14 cellular contexts compared by ENCODE assay signal in genomic region chr4:78222575-78223186, GRCh38.
DNase-seq lines count a peak whose midpoint lies in the region; ATAC-seq, FAIRE-seq and TF ChIP-seq lines count a peak whose summit lies in the region.
"Had no signal": no experiment of that assay in that cellular context is flagged by ENCODE, and none has a peak within 500 bp of the region (broad histone marks: within the 10 kb centered on the region; RNA-seq: fewer than 3 reads in every experiment).

No MANE protein-coding gene starts in this region.

- DNase-seq in DMS153 treated with DMSO at 0.1 percent for 48 hours (lab: John Stamatoyannopoulos, UW; ENCODE audit: unreplicated experiment): peak; percentile 95
- DNase-seq in NCI-H1417 (lab: John Stamatoyannopoulos, UW): peak; percentile 62 to 86 (median 72)
- DNase-seq in NCI-H446 treated with DMSO at 0.1 percent for 48 hours (lab: John Stamatoyannopoulos, UW): peak; percentile 89
- DNase-seq in islet precursor cell: peak; percentile 68
- DNase-seq in left cardiac atrium: no peak
- no peak for DNase-seq in kidney
- DNase-seq in Karpas-422: no peak
- DNase-seq: activated CD4-positive, alpha-beta T cell treated with anti-CD3 and anti-CD28 coated beads for 36 hours; effector CD4-positive, alpha-beta T cell; RPMI8226; stomach had no signal

- no peak overlapping the region for H2AFZ ChIP-seq in Karpas-422 (ENCODE audit: low read length)

- intact Hi-C loops in left cardiac atrium (cut with DNase I) (no loop called here), kidney (cut with DNase I) (no loop called here)

- no peaks in the 10 kb centered on the region for H3K27me3 ChIP-seq in Karpas-422 (ENCODE audit: low read length)
- H3K27me3 ChIP-seq: cardiac muscle cell, stomach had no signal

- no peaks in the 10 kb centered on the region for H4K20me1 ChIP-seq in Karpas-422 (ENCODE audit: insufficient read depth, low read depth, low read length)

- H3K4me1 ChIP-seq in kidney (ENCODE audit: control insufficient read depth in 1 of 2, insufficient read depth in 1 of 2, low read depth in 1 of 2, low read length in 2 of 2): no peaks in the 10 kb centered on the region
- no peaks in the 10 kb centered on the region for H3K4me1 ChIP-seq in Karpas-422 (ENCODE audit: low read length)
- H3K4me1 ChIP-seq: HAP-1, stomach had no signal

- H3K4me3 ChIP-seq in kidney (ENCODE audit: low read length in 2 of 2) (no peak overlapping the region), Karpas-422 (ENCODE audit: low read length) (no peak overlapping the region)
- H3K4me3 ChIP-seq: cardiac muscle cell, HAP-1, stomach had no signal

- TF ChIP-seq CTCF in kidney (IDR thresholded peaks at IDR 0.05; ENCODE audit: borderline replicate concordance, extremely low read depth, insufficient read depth): no peak

- H3K9ac ChIP-seq in kidney (ENCODE audit: low read length in 2 of 2) (no peak overlapping the region), Karpas-422 (ENCODE audit: low read length) (no peak overlapping the region)

- no peak for FAIRE-seq in kidney (lab: Jason Lieb, UNC)

- H3K27ac ChIP-seq in kidney (ENCODE audit: low read depth in 2 of 2, low read length in 2 of 2): no peak overlapping the region
- H3K27ac ChIP-seq in Karpas-422 (ENCODE audit: low read length): no peak overlapping the region
- H3K27ac ChIP-seq: cardiac muscle cell, stomach had no signal

- no peaks in the 10 kb centered on the region for H3K9me2 ChIP-seq in Karpas-422 (replicated peaks; ENCODE audit: insufficient read depth, low read length)

- H3K79me2 ChIP-seq in Karpas-422 (ENCODE audit: low read length): no peaks in the 10 kb centered on the region

- no peak overlapping the region for H3K4me2 ChIP-seq in Karpas-422 (ENCODE audit: low read depth, low read length, poor library complexity, severe bottlenecking)

- no peaks in the 10 kb centered on the region for H3K9me3 ChIP-seq in kidney (ENCODE audit: control insufficient read depth in 1 of 2, low read length in 2 of 2)
- H3K9me3 ChIP-seq in Karpas-422 (ENCODE audit: low read length): no peaks in the 10 kb centered on the region
- H3K9me3 ChIP-seq: HAP-1, stomach had no signal

- H3K36me3 ChIP-seq in kidney (ENCODE audit: control insufficient read depth in 1 of 2, insufficient read depth in 2 of 2, low read length in 2 of 2) (no peaks in the 10 kb centered on the region), Karpas-422 (ENCODE audit: insufficient read depth, low read length) (no peaks in the 10 kb centered on the region)
- H3K36me3 ChIP-seq: cardiac muscle cell, HAP-1, stomach had no signal

- ATAC-seq in left cardiac atrium: no peak
- no peak for ATAC-seq in HG03520 (IDR thresholded peaks at IDR 0.05; ENCODE audit: unreplicated experiment)
- ATAC-seq: activated CD4-positive, alpha-beta T cell treated with anti-CD3 and anti-CD28 coated beads for 36 hours had no signal

Comparison
In these comparisons a context has a peak if more than half of its experiments do, and no peak if none do; other contexts are left out.
1. DNase-seq: peak in DMS153 treated with DMSO at 0.1 percent for 48 hours (single experiment), NCI-H1417 (3 of 3), NCI-H446 treated with DMSO at 0.1 percent for 48 hours (single experiment) and islet precursor cell (single experiment); none in left cardiac atrium (single experiment), kidney (single experiment) and Karpas-422 (single experiment).